8 cellular contexts compared by ENCODE assay signal in the genomic region with DNA sequence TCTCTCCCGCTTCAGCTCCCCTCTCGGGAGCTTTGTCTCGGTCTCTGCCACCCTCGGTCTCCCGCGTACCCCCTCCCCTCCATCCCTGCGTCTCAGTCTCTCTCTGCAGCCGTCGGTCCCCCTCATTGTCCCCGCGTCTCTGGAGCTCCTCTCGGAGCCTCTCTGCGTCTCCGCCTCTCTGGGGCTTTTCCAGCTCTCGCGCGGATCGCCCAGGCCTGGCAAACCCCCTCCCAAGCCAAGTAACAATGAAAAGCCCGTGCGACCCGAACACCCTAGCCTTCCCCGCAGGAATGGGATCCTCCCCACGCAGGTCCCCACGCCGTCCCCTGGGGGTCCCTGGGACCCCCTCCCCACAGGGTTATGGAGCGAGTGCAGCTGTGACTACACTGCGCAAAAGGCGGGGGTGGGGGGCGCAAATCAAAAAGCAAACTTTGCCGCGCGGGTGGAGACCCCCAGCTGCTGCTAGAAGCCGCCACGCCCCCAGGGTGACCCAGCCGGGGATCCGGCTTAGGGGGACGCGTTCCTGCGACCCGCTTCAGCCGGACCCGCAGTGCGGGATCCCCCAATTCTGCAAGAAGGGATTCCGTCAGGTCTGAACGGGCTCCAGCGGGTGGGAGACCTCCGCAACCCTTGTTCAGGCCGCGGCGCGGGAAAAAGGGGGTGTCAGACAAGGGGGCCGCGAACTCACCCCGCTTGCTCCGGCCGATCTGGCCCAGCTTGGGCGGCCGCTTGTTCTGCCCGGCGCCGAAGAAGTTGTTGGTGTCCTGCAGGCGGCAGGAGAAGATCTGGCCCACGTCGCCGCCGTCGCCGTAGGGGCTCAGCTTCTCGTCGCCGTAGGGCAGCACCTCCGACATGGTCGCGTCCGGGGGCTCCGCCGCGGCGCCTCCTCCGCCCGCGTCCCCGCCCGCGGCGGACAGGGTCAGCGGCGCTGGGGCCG. TPM values are rescaled to one million over a fixed set of nuclear protein-coding genes. Genes with fewer than 3 reads are reported as not detected.
DNase-seq lines count a peak whose midpoint lies in the region; ATAC-seq lines count a peak whose summit lies in the region.

No MANE protein-coding gene starts in this region.

- peaks cover 85% of the 10 kb centered on the region for H3K27me3 Mint-ChIP-seq in T-helper 1 cell treated with Interleukin-12 subunit alpha and Interleukin-12 subunit beta and Interleukin-4 antibody, amounts not matched to agents 30 μg/mL and 1 μg/mL, for 36 hours (ENCODE audit: low read depth)
- peaks cover 8 to 14% (median 14%) of the 10 kb centered on the region in 3 donors for H3K27me3 Mint-ChIP-seq in immature natural killer cell (ENCODE audit: low read depth in 3 of 3)
- peaks cover 73 to 87% of the 10 kb centered on the region in 2 donors for H3K27me3 Mint-ChIP-seq in stimulated activated naive B cell treated with anti-CD40 and anti-IgM and Interleukin-4, amounts not matched to agents 10 μg/mL and 1 μg/mL and 100 μg/mL, for 72 hours

- peak overlapping the region; percentile 88 for H3K4me3 ChIP-seq in adipocyte (ENCODE audit: low read length)

- no peak overlapping the region for H3K27ac Mint-ChIP-seq in T-helper 1 cell treated with Interleukin-12 subunit alpha and Interleukin-12 subunit beta and Interleukin-4 antibody, amounts not matched to agents 30 μg/mL and 1 μg/mL, for 36 hours
- H3K27ac Mint-ChIP-seq in immature natural killer cell, result peak overlapping the region in 1 of 6 donors; percentile 53
- H3K27ac Mint-ChIP-seq in stimulated activated naive B cell treated with anti-CD40 and anti-IgM and Interleukin-4, amounts not matched to agents 10 μg/mL and 1 μg/mL and 100 μg/mL, for 72 hours, result peak overlapping the region; percentile 74

- peak overlapping the region; percentile 85 for H3K9ac ChIP-seq in adipocyte (ENCODE audit: low read length)

- H3K4me1 ChIP-seq in adipocyte (ENCODE audit: control insufficient read depth, insufficient read depth, low read length), result peaks cover 12% of the 10 kb centered on the region

- peak overlapping the region; percentile 53 for H3K4me3 Mint-ChIP-seq in T-helper 1 cell treated with Interleukin-12 subunit alpha and Interleukin-12 subunit beta and Interleukin-4 antibody, amounts not matched to agents 30 μg/mL and 1 μg/mL, for 36 hours
- peak overlapping the region; percentile 46 to 84 (median 68) for H3K4me3 Mint-ChIP-seq in immature natural killer cell
- peak overlapping the region; percentile 18 to 63 for H3K4me3 Mint-ChIP-seq in stimulated activated naive B cell treated with anti-CD40 and anti-IgM and Interleukin-4, amounts not matched to agents 10 μg/mL and 1 μg/mL and 100 μg/mL, for 72 hours

- peak in 1 of 2 donors; percentile 7 for ATAC-seq in stimulated activated naive B cell treated with anti-CD40 and anti-IgM and Interleukin-4, amounts not matched to agents 10 μg/mL and 1 μg/mL and 100 μg/mL, for 72 hours (replicated peaks)
- no peak for ATAC-seq in HG03045 (IDR thresholded peaks at IDR 0.05; ENCODE audit: unreplicated experiment)
- ATAC-seq in HG03039 (IDR thresholded peaks at IDR 0.05; ENCODE audit: unreplicated experiment), result no peak

- H3K4me1 Mint-ChIP-seq in T-helper 1 cell treated with Interleukin-12 subunit alpha and Interleukin-12 subunit beta and Interleukin-4 antibody, amounts not matched to agents 30 μg/mL and 1 μg/mL, for 36 hours (ENCODE audit: low read depth), result peaks cover 4% of the 10 kb centered on the region
- H3K4me1 Mint-ChIP-seq in immature natural killer cell, result peaks cover 0 to 13% of the 10 kb centered on the region in 2 donors
- peaks cover 15 to 27% of the 10 kb centered on the region in 2 donors for H3K4me1 Mint-ChIP-seq in stimulated activated naive B cell treated with anti-CD40 and anti-IgM and Interleukin-4, amounts not matched to agents 10 μg/mL and 1 μg/mL and 100 μg/mL, for 72 hours

- H3K9me3 ChIP-seq in adipocyte (ENCODE audit: control insufficient read depth, low read length), result no peaks in the 10 kb centered on the region

- no peaks in the 10 kb centered on the region for H3K36me3 Mint-ChIP-seq in T-helper 1 cell treated with Interleukin-12 subunit alpha and Interleukin-12 subunit beta and Interleukin-4 antibody, amounts not matched to agents 30 μg/mL and 1 μg/mL, for 36 hours (ENCODE audit: low read depth)
- no peaks in the 10 kb centered on the region for H3K36me3 Mint-ChIP-seq in immature natural killer cell
- peaks cover 0 to 3% of the 10 kb centered on the region in 2 donors for H3K36me3 Mint-ChIP-seq in stimulated activated naive B cell treated with anti-CD40 and anti-IgM and Interleukin-4, amounts not matched to agents 10 μg/mL and 1 μg/mL and 100 μg/mL, for 72 hours

- no peaks in the 10 kb centered on the region for H3K27me3 ChIP-seq in adipocyte (replicated peaks; ENCODE audit: control insufficient read depth, insufficient read depth, low read length)

- DNase-seq in T-helper 1 cell, result no peak
- DNase-seq in adipocyte (ENCODE audit: low read depth), result peak; percentile 56
- DNase-seq in immature natural killer cell, result no peak
- no peak for DNase-seq in stimulated activated naive B cell treated with anti-CD40 and anti-IgM and Interleukin-4, amounts not matched to agents 10 μg/mL and 1 μg/mL and 100 μg/mL, for 72 hours
- DNase-seq in NCI-H1930 (lab: John Stamatoyannopoulos, UW), result no peak

- H3K9me3 Mint-ChIP-seq in T-helper 1 cell treated with Interleukin-12 subunit alpha and Interleukin-12 subunit beta and Interleukin-4 antibody, amounts not matched to agents 30 μg/mL and 1 μg/mL, for 36 hours, result no peaks in the 10 kb centered on the region
- H3K9me3 Mint-ChIP-seq in immature natural killer cell, result no peaks in the 10 kb centered on the region
- no peaks in the 10 kb centered on the region for H3K9me3 Mint-ChIP-seq in stimulated activated naive B cell treated with anti-CD40 and anti-IgM and Interleukin-4, amounts not matched to agents 10 μg/mL and 1 μg/mL and 100 μg/mL, for 72 hours

- H3K36me3 ChIP-seq in adipocyte (ENCODE audit: control insufficient read depth, insufficient read depth, low read length, severe bottlenecking), result no peaks in the 10 kb centered on the region

RNA-seq across cellular contexts. Expression of gene CAMK2N1, which starts 1.2 kb away (rescaled TPM):
- under 1 TPM in 2 of 3 donors, not detected in 1; 0.10 to 0.43 TPM for polyA plus RNA-seq in immature natural killer cell

RNA-seq across cellular contexts. Expression of gene MUL1, which starts 23.2 kb away (rescaled TPM):
- polyA plus RNA-seq in immature natural killer cell, result 10 to 100 TPM; 35.1 to 52.1 (median 49.2) TPM
